ENCODE assay signal across 9 cellular contexts in the genomic region with DNA sequence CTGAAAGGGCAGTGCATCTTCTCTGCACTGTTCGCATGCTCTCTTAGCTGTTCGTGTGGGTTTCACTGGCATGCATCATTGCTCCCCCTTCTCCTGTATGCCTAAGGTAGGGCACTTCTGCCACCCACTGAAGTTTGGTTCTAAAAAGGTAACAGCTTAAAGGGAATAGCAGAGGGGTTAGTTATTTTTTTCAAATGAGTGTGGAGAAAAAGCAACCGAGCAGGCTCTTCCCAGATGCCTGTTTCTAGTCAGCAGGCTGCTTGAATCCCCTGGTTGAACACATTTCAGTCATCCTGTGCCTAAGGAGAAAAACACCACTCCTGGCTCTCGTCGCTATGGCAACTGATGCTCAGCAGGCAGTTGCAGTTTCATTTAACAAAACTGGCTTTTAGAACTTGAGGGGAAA.
DNase-seq lines count a peak whose midpoint lies in the region; ATAC-seq and TF ChIP-seq lines count a peak whose summit lies in the region.
"Had no signal": no experiment of that assay in that cellular context is flagged by ENCODE, and none has a peak within 500 bp of the region (broad histone marks: within the 10 kb centered on the region; RNA-seq: fewer than 3 reads in every experiment).

No MANE protein-coding gene starts in this region.

- ATAC-seq in HG02678 (IDR thresholded peaks at IDR 0.05; ENCODE audit: unreplicated experiment) (peak; percentile 70), activated B cell treated with CpG ODN at 0.5 μM for 24 hours (ENCODE audit: low read depth) (peak; percentile 76), GM19463 (IDR thresholded peaks at IDR 0.05; ENCODE audit: unreplicated experiment) (no peak)

- peak; percentile 35 for DNase-seq in activated naive CD4-positive, alpha-beta T cell treated with anti-CD3 and anti-CD28 coated beads for 36 hours
- no peak for DNase-seq in activated naive CD4-positive, alpha-beta T cell (lab: John Stamatoyannopoulos, UW)
- DNase-seq in activated B cell treated with CpG ODN at 0.5 μM for 24 hours (no peak), superior temporal gyrus (ENCODE audit: extremely low spot score) (peak; percentile 73), kidney glomerular epithelial cell (lab: John Stamatoyannopoulos, UW) (no peak), activated gamma-delta T cell treated with Interleukin-2 at 50 U/mL for 16 hours (no peak)
- DNase-seq: Peyer's patch had no signal

- CTCF ChIA-PET in activated naive CD4-positive, alpha-beta T cell treated with anti-CD3 and anti-CD28 coated beads for 36 hours (lab: Charles Lee): interaction anchor here (2.0 kb wide), 1 partner anchor 462 kb away, joined by 6 read pairs; no protein-coding TSS in a partner anchor
- CTCF ChIA-PET in activated B cell treated with CpG ODN at 0.5 μM for 24 hours (lab: Charles Lee): interaction anchor here (0.6 to 1.8 kb wide), 2 partner anchors 10 to 70 kb away, joined by 4 to 6 read pairs; a partner anchor contains a TSS

- H3K4me3 Mint-ChIP-seq in activated naive CD4-positive, alpha-beta T cell treated with anti-CD3 and anti-CD28 coated beads for 36 hours: no peak overlapping the region
- H3K4me3 Mint-ChIP-seq in activated B cell treated with CpG ODN at 0.5 μM for 24 hours: no peak overlapping the region

- no peaks in the 10 kb centered on the region for H3K27me3 Mint-ChIP-seq in activated naive CD4-positive, alpha-beta T cell treated with anti-CD3 and anti-CD28 coated beads for 36 hours (ENCODE audit: low read depth)
- H3K27me3 Mint-ChIP-seq in activated B cell treated with CpG ODN at 0.5 μM for 24 hours: no peaks in the 10 kb centered on the region

- peaks cover 8% of the 10 kb centered on the region for H3K36me3 Mint-ChIP-seq in activated naive CD4-positive, alpha-beta T cell treated with anti-CD3 and anti-CD28 coated beads for 36 hours (ENCODE audit: low read depth)
- H3K36me3 Mint-ChIP-seq in activated B cell treated with CpG ODN at 0.5 μM for 24 hours (ENCODE audit: low read depth): peaks cover 9% of the 10 kb centered on the region

- H3K9me3 Mint-ChIP-seq in activated naive CD4-positive, alpha-beta T cell treated with anti-CD3 and anti-CD28 coated beads for 36 hours: peaks cover 11% of the 10 kb centered on the region
- H3K9me3 Mint-ChIP-seq in activated B cell treated with CpG ODN at 0.5 μM for 24 hours: peaks cover 12% of the 10 kb centered on the region

- H3K4me1 Mint-ChIP-seq in activated naive CD4-positive, alpha-beta T cell treated with anti-CD3 and anti-CD28 coated beads for 36 hours (ENCODE audit: low read depth): no peaks in the 10 kb centered on the region
- H3K4me1 Mint-ChIP-seq in activated B cell treated with CpG ODN at 0.5 μM for 24 hours: peaks cover 11% of the 10 kb centered on the region

- intact Hi-C loops in activated naive CD4-positive, alpha-beta T cell treated with anti-CD3 and anti-CD28 coated beads for 36 hours (cut with micrococcal nuclease): no loop called here
- intact Hi-C loops in activated B cell treated with CpG ODN at 0.5 μM for 24 hours (cut with micrococcal nuclease): no loop called here

- no peak overlapping the region for H3K27ac Mint-ChIP-seq in activated naive CD4-positive, alpha-beta T cell treated with anti-CD3 and anti-CD28 coated beads for 36 hours
- no peak overlapping the region for H3K27ac Mint-ChIP-seq in activated B cell treated with CpG ODN at 0.5 μM for 24 hours

- POLR2A ChIA-PET in activated B cell treated with CpG ODN at 0.5 μM for 24 hours (lab: Charles Lee): no interaction called here

- TF ChIP-seq CTCF in activated B cell treated with CpG ODN at 0.5 μM for 24 hours (IDR thresholded peaks at IDR 0.05): no peak

Comparison
In these comparisons a context has a peak if more than half of its experiments do, and no peak if none do; other contexts are left out.
1. DNase-seq: peak in activated naive CD4-positive, alpha-beta T cell treated with anti-CD3 and anti-CD28 coated beads for 36 hours (single experiment) and superior temporal gyrus (single experiment); none in activated naive CD4-positive, alpha-beta T cell (0 of 4), activated B cell treated with CpG ODN at 0.5 μM for 24 hours (single experiment), kidney glomerular epithelial cell (single experiment) and activated gamma-delta T cell treated with Interleukin-2 at 50 U/mL for 16 hours (single experiment).